In the genomic region with DNA sequence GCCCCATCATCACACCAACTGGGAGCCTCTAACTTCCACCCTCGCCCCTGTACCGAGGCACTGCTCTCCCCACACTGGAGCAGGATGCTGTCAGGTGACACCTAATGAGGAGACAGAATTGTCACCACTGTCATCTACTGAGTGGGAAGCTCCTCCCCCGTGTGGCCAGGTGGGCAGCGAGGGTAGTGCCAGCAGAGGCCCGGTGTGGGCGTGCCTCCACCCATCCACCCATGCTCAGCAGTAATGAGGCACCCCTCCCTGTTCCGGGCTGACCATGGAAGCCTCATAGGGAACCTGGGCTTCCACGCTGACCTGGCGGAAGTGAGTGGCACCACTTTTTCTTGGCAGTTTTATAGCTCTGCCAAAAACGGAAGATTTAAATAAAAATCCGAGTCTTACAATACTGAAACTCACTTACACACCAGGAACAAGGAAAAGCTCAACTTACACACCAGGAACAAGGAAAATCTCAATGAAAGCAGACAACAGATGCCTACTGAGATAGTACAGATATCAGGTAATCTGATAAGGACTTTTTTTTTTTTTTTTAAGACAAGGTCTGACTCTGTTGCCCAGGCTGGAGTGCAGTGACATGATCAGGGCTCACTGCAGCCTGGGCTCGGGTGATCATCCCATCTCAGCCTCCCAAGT, we compare ENCODE assay signal across 14 cellular contexts. TPM values are rescaled to one million over a fixed set of nuclear protein-coding genes. Genes with fewer than 3 reads are reported as not detected.
DNase-seq lines count a peak whose midpoint lies in the region; ATAC-seq and TF ChIP-seq lines count a peak whose summit lies in the region.
"Had no signal": no experiment of that assay in that cellular context is flagged by ENCODE, and none has a peak within 500 bp of the region (broad histone marks: within the 10 kb centered on the region; RNA-seq: fewer than 3 reads in every experiment).

No MANE protein-coding gene starts in this region.

- no peak for TF ChIP-seq CTCF in Calu3 (IDR thresholded peaks at IDR 0.05; ENCODE audit: unreplicated experiment)

- no peak overlapping the region for H3K4me3 Mint-ChIP-seq in Calu3 (ENCODE audit: low read depth, unreplicated experiment)
- H3K4me3 Mint-ChIP-seq in naive thymus-derived CD4-positive, alpha-beta T cell = peak overlapping the region in 1 of 10 donors; percentile 5
- H3K4me3 Mint-ChIP-seq: T-cell had no signal

- H3K27ac Mint-ChIP-seq in Calu3 (ENCODE audit: unreplicated experiment) = no peak overlapping the region
- no peak overlapping the region for H3K27ac Mint-ChIP-seq in naive thymus-derived CD4-positive, alpha-beta T cell
- H3K27ac Mint-ChIP-seq: T-cell had no signal

- no peaks in the 10 kb centered on the region for H3K27me3 Mint-ChIP-seq in Calu3 (ENCODE audit: unreplicated experiment)
- H3K27me3 Mint-ChIP-seq in naive thymus-derived CD4-positive, alpha-beta T cell = peaks cover 0 to 15% (median 9%) of the 10 kb centered on the region in 5 donors

- CTCF ChIA-PET in Calu3 (lab: Charles Lee) = interaction anchor here (0.6 kb wide), 1 partner anchor 14 kb away, joined by 4 read pairs; no protein-coding TSS in a partner anchor
- CTCF ChIA-PET in naive thymus-derived CD4-positive, alpha-beta T cell (lab: Charles Lee) = no interaction called here

- H3K27me3 ChIP-seq in BLaER1 treated with 17β-estradiol and CSF1 and Interleukin-3, amounts not matched to agents 10 nM and 100 nM = no peaks in the 10 kb centered on the region
- H3K27me3 ChIP-seq in mucosa of rectum (ENCODE audit: control insufficient read depth in 2 of 2, insufficient read depth in 2 of 2, low read length in 2 of 2) (no peaks in the 10 kb centered on the region), Karpas-422 (ENCODE audit: low read length) (no peaks in the 10 kb centered on the region)
- H3K27me3 ChIP-seq in naive thymus-derived CD4-positive, alpha-beta T cell (ENCODE audit: control insufficient read depth in 2 of 2, insufficient read depth in 2 of 2, low read length in 2 of 2) = no peaks in the 10 kb centered on the region

- H4K20me1 ChIP-seq in BLaER1 treated with 17β-estradiol and CSF1 and Interleukin-3, amounts not matched to agents 10 nM and 100 nM = peaks cover 0 to 4% (median 0%) of the 10 kb centered on the region in 11 experiments; a peak in 1 of 22 replicates
- H4K20me1 ChIP-seq in Karpas-422 (ENCODE audit: insufficient read depth, low read depth, low read length) = no peaks in the 10 kb centered on the region

- H3K79me2 ChIP-seq in Karpas-422 (ENCODE audit: low read length) = no peaks in the 10 kb centered on the region

- H3K4me3 ChIP-seq in BLaER1 treated with 17β-estradiol and CSF1 and Interleukin-3, amounts not matched to agents 10 nM and 100 nM = no peak overlapping the region
- H3K4me3 ChIP-seq in mucosa of rectum (ENCODE audit: low read length in 2 of 2) = no peak overlapping the region
- H3K4me3 ChIP-seq in naive thymus-derived CD4-positive, alpha-beta T cell (ENCODE audit: low read length) = no peak overlapping the region
- no peak overlapping the region for H3K4me3 ChIP-seq in Karpas-422 (ENCODE audit: low read length)
- H3K4me3 ChIP-seq: K562 had no signal

- H3K36me3 ChIP-seq in BLaER1 treated with 17β-estradiol and CSF1 and Interleukin-3, amounts not matched to agents 10 nM and 100 nM = no peaks in the 10 kb centered on the region
- peaks cover 0 to 2% of the 10 kb centered on the region in 2 donors for H3K36me3 ChIP-seq in mucosa of rectum (ENCODE audit: control insufficient read depth in 2 of 2, insufficient read depth in 2 of 2, low read length in 2 of 2)
- no peaks in the 10 kb centered on the region for H3K36me3 ChIP-seq in naive thymus-derived CD4-positive, alpha-beta T cell (ENCODE audit: control insufficient read depth in 2 of 3, insufficient read depth in 3 of 3, low read length in 3 of 3)
- no peaks in the 10 kb centered on the region for H3K36me3 ChIP-seq in Karpas-422 (ENCODE audit: insufficient read depth, low read length)

- H2AFZ ChIP-seq in Karpas-422 (ENCODE audit: low read length) = no peak overlapping the region

- H3K4me1 Mint-ChIP-seq in Calu3 (ENCODE audit: low read depth, unreplicated experiment) = no peaks in the 10 kb centered on the region
- no peaks in the 10 kb centered on the region for H3K4me1 Mint-ChIP-seq in naive thymus-derived CD4-positive, alpha-beta T cell
- H3K4me1 Mint-ChIP-seq: T-cell had no signal

- DNase-seq in Calu3 (peak; percentile 38), RPMI8226 (peak; percentile 82), DMS53 treated with DMSO at 0.1 percent for 48 hours (lab: John Stamatoyannopoulos, UW; ENCODE audit: unreplicated experiment) (no peak), Karpas-422 (no peak)
- DNase-seq in naive thymus-derived CD4-positive, alpha-beta T cell = no peak
- DNase-seq: DMS53, NCI-H1417 treated with DMSO at 0.1 percent for 48 hours, NCI-H2081 treated with DMSO at 0.1 percent for 48 hours, NCI-H345, NCI-H526, T-cell had no signal

- intact Hi-C loops in Calu3 (cut with micrococcal nuclease; ENCODE audit: unreplicated experiment) = no loop called here
- intact Hi-C loops in naive thymus-derived CD4-positive, alpha-beta T cell (cut with micrococcal nuclease) = no loop called here

- BruUV-seq in Calu3 (replicated peaks; lab: Mats Ljungman, UMichigan) = no TSS peak

- no peak overlapping the region for H3K9ac ChIP-seq in BLaER1 treated with 17β-estradiol and CSF1 and Interleukin-3, amounts not matched to agents 10 nM and 100 nM
- H3K9ac ChIP-seq in mucosa of rectum (ENCODE audit: low read depth in 1 of 2, low read length in 2 of 2) (peak overlapping the region in 1 of 2 donors; percentile 37), Karpas-422 (ENCODE audit: low read length) (no peak overlapping the region)

- H3K9me3 Mint-ChIP-seq in Calu3 (ENCODE audit: low read depth, unreplicated experiment) = no peaks in the 10 kb centered on the region
- H3K9me3 Mint-ChIP-seq in naive thymus-derived CD4-positive, alpha-beta T cell = no peaks in the 10 kb centered on the region
- H3K9me3 Mint-ChIP-seq: T-cell had no signal

- peaks cover 0 to 49% (median 23%) of the 10 kb centered on the region in 10 experiments; a peak in 18 of 20 replicates for H3K4me1 ChIP-seq in BLaER1 treated with 17β-estradiol and CSF1 and Interleukin-3, amounts not matched to agents 10 nM and 100 nM
- H3K4me1 ChIP-seq in mucosa of rectum (ENCODE audit: control insufficient read depth in 2 of 2, insufficient read depth in 2 of 2, low read length in 2 of 2) = peaks cover 11 to 34% of the 10 kb centered on the region in 2 donors
- no peaks in the 10 kb centered on the region for H3K4me1 ChIP-seq in naive thymus-derived CD4-positive, alpha-beta T cell (ENCODE audit: control insufficient read depth in 2 of 2, insufficient read depth in 2 of 2, low read length in 2 of 2)
- no peaks in the 10 kb centered on the region for H3K4me1 ChIP-seq in Karpas-422 (ENCODE audit: low read length)

- no peaks in the 10 kb centered on the region for H3K9me3 ChIP-seq in BLaER1 treated with 17β-estradiol and CSF1 and Interleukin-3, amounts not matched to agents 10 nM and 100 nM (replicated peaks in 1 of 11)
- H3K9me3 ChIP-seq in mucosa of rectum (ENCODE audit: control insufficient read depth in 2 of 2, low read length in 2 of 2) = no peaks in the 10 kb centered on the region
- H3K9me3 ChIP-seq in naive thymus-derived CD4-positive, alpha-beta T cell (ENCODE audit: control insufficient read depth in 2 of 3, low read length in 3 of 3) = no peaks in the 10 kb centered on the region
- no peaks in the 10 kb centered on the region for H3K9me3 ChIP-seq in Karpas-422 (ENCODE audit: low read length)

- no peak overlapping the region for H3K27ac ChIP-seq in BLaER1 treated with 17β-estradiol and CSF1 and Interleukin-3, amounts not matched to agents 10 nM and 100 nM
- H3K27ac ChIP-seq in mucosa of rectum (ENCODE audit: low read depth in 2 of 2, low read length in 2 of 2) (peak overlapping the region; percentile 80 to 84), Karpas-422 (ENCODE audit: low read length) (no peak overlapping the region)
- no peak overlapping the region for H3K27ac ChIP-seq in naive thymus-derived CD4-positive, alpha-beta T cell (ENCODE audit: low read depth, low read length)

- ATAC-seq in naive thymus-derived CD4-positive, alpha-beta T cell = no peak
- ATAC-seq: K562, T-cell had no signal

- H3K9me2 ChIP-seq in Karpas-422 (replicated peaks; ENCODE audit: insufficient read depth, low read length) = no peaks in the 10 kb centered on the region

- peak overlapping the region in 6 of 11 experiments; percentile 5 to 57 (median 30); a peak in 7 of 22 replicates for H3K4me2 ChIP-seq in BLaER1 treated with 17β-estradiol and CSF1 and Interleukin-3, amounts not matched to agents 10 nM and 100 nM
- H3K4me2 ChIP-seq in Karpas-422 (ENCODE audit: low read depth, low read length, poor library complexity, severe bottlenecking) = no peak overlapping the region

- POLR2A ChIA-PET in naive thymus-derived CD4-positive, alpha-beta T cell (lab: Charles Lee) = no interaction called here

- no peaks in the 10 kb centered on the region for H3K36me3 Mint-ChIP-seq in Calu3 (ENCODE audit: insufficient read depth, unreplicated experiment)
- no peaks in the 10 kb centered on the region for H3K36me3 Mint-ChIP-seq in naive thymus-derived CD4-positive, alpha-beta T cell
- H3K36me3 Mint-ChIP-seq: T-cell had no signal

RNA-seq across cellular contexts. Expression of a gene that starts 30.6 kb away (rescaled TPM):
- total RNA-seq in Calu3 (2022) = 40.3 and 78.9 TPM in 2 replicates
- 1 to 10 TPM in 1 of 5 experiments, under 1 TPM in 1, not detected in 3; 0.50 to 5.8 TPM for total RNA-seq in naive thymus-derived CD4-positive, alpha-beta T cell
- polyA plus RNA-seq in naive thymus-derived CD4-positive, alpha-beta T cell = not detected
- total RNA-seq in Karpas-422 (2014; rRNA removed; shearing (Covaris generic); ENCODE audit: low replicate concordance) = not detected in 2 replicates

Comparison
In these comparisons a context has a peak if more than half of its experiments do, and no peak if none do; other contexts are left out.
1. H3K27ac ChIP-seq: peak in mucosa of rectum (2 of 2); none in BLaER1 treated with 17β-estradiol and CSF1 and Interleukin-3, amounts not matched to agents 10 nM and 100 nM (0 of 11), naive thymus-derived CD4-positive, alpha-beta T cell (single experiment) and Karpas-422 (single experiment).
2. DNase-seq: peak in Calu3 (single experiment) and RPMI8226 (single experiment); none in naive thymus-derived CD4-positive, alpha-beta T cell (0 of 9), DMS53 treated with DMSO at 0.1 percent for 48 hours (single experiment) and Karpas-422 (single experiment).